In the genomic region with DNA sequence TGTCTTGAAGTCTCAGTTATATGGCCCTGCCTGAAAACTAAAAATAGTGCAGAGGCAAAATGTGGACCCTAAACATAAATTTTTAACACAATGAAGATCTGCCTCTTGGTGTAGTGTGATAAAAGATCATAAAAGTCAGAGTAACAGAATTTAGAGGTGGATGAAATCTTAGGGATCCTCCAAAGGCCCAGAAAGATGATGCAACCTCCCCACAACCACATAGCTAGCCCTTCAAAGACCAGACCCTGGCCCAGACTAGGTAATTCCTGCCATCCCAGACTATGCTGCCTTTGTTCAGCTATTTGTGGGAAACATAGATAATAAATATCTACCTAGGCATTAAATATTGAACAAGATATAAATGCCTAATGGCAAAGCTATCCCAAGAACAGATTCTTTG, we compare ENCODE assay signal across 13 cellular contexts. TPM values are rescaled to one million over a fixed set of nuclear protein-coding genes. Genes with fewer than 3 reads are reported as not detected.
DNase-seq lines count a peak whose midpoint lies in the region; ATAC-seq and TF ChIP-seq lines count a peak whose summit lies in the region.
"Had no signal": no experiment of that assay in that cellular context is flagged by ENCODE, and none has a peak within 500 bp of the region (broad histone marks: within the 10 kb centered on the region; RNA-seq: fewer than 3 reads in every experiment).

No MANE protein-coding gene starts in this region.

- ATAC-seq in left cardiac atrium (no peak), upper lobe of right lung (no peak), GM18517 (IDR thresholded peaks at IDR 0.05; ENCODE audit: unreplicated experiment) (no peak), HG03097 (IDR thresholded peaks at IDR 0.05; ENCODE audit: low FRiP score, unreplicated experiment) (no peak)
- no peak for ATAC-seq in activated CD8-positive, alpha-beta T cell treated with anti-CD3 and anti-CD28 coated beads for 36 hours
- ATAC-seq in naive thymus-derived CD4-positive, alpha-beta T cell, result no peak

- H3K4me1 ChIP-seq in right atrium auricular region, result peaks cover 0 to 95% of the 10 kb centered on the region in 2 donors
- peaks cover 40 to 69% of the 10 kb centered on the region in 2 donors for H3K4me1 ChIP-seq in naive thymus-derived CD4-positive, alpha-beta T cell (ENCODE audit: control insufficient read depth in 2 of 2, insufficient read depth in 2 of 2, low read length in 2 of 2)
- H3K4me1 ChIP-seq in upper lobe of right lung, result peaks cover 87% of the 10 kb centered on the region

- H3K27me3 Mint-ChIP-seq in activated CD8-positive, alpha-beta T cell treated with anti-CD3 and anti-CD28 coated beads for 36 hours, result no peaks in the 10 kb centered on the region
- H3K27me3 Mint-ChIP-seq in naive thymus-derived CD4-positive, alpha-beta T cell, result no peaks in the 10 kb centered on the region
- H3K27me3 Mint-ChIP-seq: brain had no signal

- H3K36me3 Mint-ChIP-seq in activated CD8-positive, alpha-beta T cell treated with anti-CD3 and anti-CD28 coated beads for 36 hours (ENCODE audit: low read depth), result peaks cover 5% of the 10 kb centered on the region
- H3K36me3 Mint-ChIP-seq in naive thymus-derived CD4-positive, alpha-beta T cell, result peaks cover 0 to 1% (median 0%) of the 10 kb centered on the region in 5 donors
- H3K36me3 Mint-ChIP-seq: brain had no signal

- H3K4me3 ChIP-seq in right atrium auricular region (no peak overlapping the region), upper lobe of right lung (no peak overlapping the region)
- no peak overlapping the region for H3K4me3 ChIP-seq in naive thymus-derived CD4-positive, alpha-beta T cell (ENCODE audit: low read length)

- peaks cover 76% of the 10 kb centered on the region for H3K4me1 Mint-ChIP-seq in activated CD8-positive, alpha-beta T cell treated with anti-CD3 and anti-CD28 coated beads for 36 hours (ENCODE audit: low read depth)
- H3K4me1 Mint-ChIP-seq in naive thymus-derived CD4-positive, alpha-beta T cell, result peaks cover 54 to 88% (median 79%) of the 10 kb centered on the region in 7 donors
- H3K4me1 Mint-ChIP-seq: brain had no signal

- no peak for TF ChIP-seq CTCF in right atrium auricular region (IDR thresholded peaks at IDR 0.05)
- no peak for TF ChIP-seq CTCF in activated CD8-positive, alpha-beta T cell treated with anti-CD3 and anti-CD28 coated beads for 36 hours (IDR thresholded peaks at IDR 0.05)
- no peak for TF ChIP-seq CTCF in upper lobe of right lung (IDR thresholded peaks at IDR 0.05)

- CTCF ChIA-PET in activated CD8-positive, alpha-beta T cell treated with anti-CD3 and anti-CD28 coated beads for 36 hours (lab: Charles Lee), result interaction anchor here (0.9 to 1.9 kb wide), 5 partner anchors 9 to 203 kb away, joined by 3 to 5 read pairs (median 4); no protein-coding TSS in a partner anchor
- CTCF ChIA-PET in naive thymus-derived CD4-positive, alpha-beta T cell (lab: Charles Lee), result interaction anchor here (1.3 to 2.0 kb wide), 3 partner anchors 9 to 11 kb away, joined by 3 to 6 read pairs (median 3); no protein-coding TSS in a partner anchor

- intact Hi-C loops in left cardiac atrium (cut with DNase I), result no loop called here
- intact Hi-C loops in activated CD8-positive, alpha-beta T cell treated with anti-CD3 and anti-CD28 coated beads for 36 hours (cut with micrococcal nuclease), result no loop called here
- intact Hi-C loops in naive thymus-derived CD4-positive, alpha-beta T cell (cut with micrococcal nuclease), result loop anchor here in 1 of 2 donors (2.0 to 5.0 kb wide), 2 partner anchors 14 to 142 kb away; a partner anchor contains a TSS
- intact Hi-C loops in upper lobe of right lung (cut with DNase I), result no loop called here

- no peaks in the 10 kb centered on the region for H3K36me3 ChIP-seq in right atrium auricular region
- no peaks in the 10 kb centered on the region for H3K36me3 ChIP-seq in naive thymus-derived CD4-positive, alpha-beta T cell (ENCODE audit: control insufficient read depth in 2 of 3, insufficient read depth in 3 of 3, low read length in 3 of 3)
- H3K36me3 ChIP-seq in upper lobe of right lung, result no peaks in the 10 kb centered on the region

- peak overlapping the region; percentile 48 for H3K4me3 Mint-ChIP-seq in activated CD8-positive, alpha-beta T cell treated with anti-CD3 and anti-CD28 coated beads for 36 hours
- peak overlapping the region; percentile 2 to 85 (median 68) for H3K4me3 Mint-ChIP-seq in naive thymus-derived CD4-positive, alpha-beta T cell
- H3K4me3 Mint-ChIP-seq: brain had no signal

- POLR2A ChIA-PET in activated CD8-positive, alpha-beta T cell treated with anti-CD3 and anti-CD28 coated beads for 36 hours (lab: Charles Lee), result interaction anchor here (1.4 to 3.0 kb wide), 2 partner anchors 9 to 22 kb away, joined by 3 to 9 read pairs; no protein-coding TSS in a partner anchor
- POLR2A ChIA-PET in naive thymus-derived CD4-positive, alpha-beta T cell (lab: Charles Lee), result interaction anchor here (0.9 to 6.0 kb wide), 5 partner anchors 9 to 18 kb away, joined by 3 to 61 read pairs (median 9); a partner anchor contains a TSS

- H3K27ac ChIP-seq in right atrium auricular region, result peak overlapping the region; percentile 65 to 73
- H3K27ac ChIP-seq in naive thymus-derived CD4-positive, alpha-beta T cell (ENCODE audit: low read depth, low read length), result peak overlapping the region; percentile 50
- peak overlapping the region; percentile 26 for H3K27ac ChIP-seq in upper lobe of right lung

- H3K9me3 Mint-ChIP-seq in activated CD8-positive, alpha-beta T cell treated with anti-CD3 and anti-CD28 coated beads for 36 hours, result no peaks in the 10 kb centered on the region
- no peaks in the 10 kb centered on the region for H3K9me3 Mint-ChIP-seq in naive thymus-derived CD4-positive, alpha-beta T cell
- H3K9me3 Mint-ChIP-seq: brain had no signal

- H3K9me3 ChIP-seq in right atrium auricular region, result no peaks in the 10 kb centered on the region
- no peaks in the 10 kb centered on the region for H3K9me3 ChIP-seq in naive thymus-derived CD4-positive, alpha-beta T cell (ENCODE audit: control insufficient read depth in 2 of 3, low read length in 3 of 3)
- no peaks in the 10 kb centered on the region for H3K9me3 ChIP-seq in upper lobe of right lung

- no peaks in the 10 kb centered on the region for H3K27me3 ChIP-seq in right atrium auricular region
- no peaks in the 10 kb centered on the region for H3K27me3 ChIP-seq in naive thymus-derived CD4-positive, alpha-beta T cell (ENCODE audit: control insufficient read depth in 2 of 2, insufficient read depth in 2 of 2, low read length in 2 of 2)
- no peaks in the 10 kb centered on the region for H3K27me3 ChIP-seq in upper lobe of right lung

- DNase-seq in right atrium auricular region (ENCODE audit: low spot score) (no peak), left cardiac atrium (no peak), upper lobe of right lung (no peak), HUDEP-2 (lab: John Stamatoyannopoulos, UW; ENCODE audit: unreplicated experiment in 76 of 76) (no peak)
- no peak for DNase-seq in activated CD8-positive, alpha-beta T cell treated with anti-CD3 and anti-CD28 coated beads for 36 hours
- DNase-seq in naive thymus-derived CD4-positive, alpha-beta T cell, result no peak
- DNase-seq: NCI-H2081, NCI-H69, occipital lobe, trophoblast cell had no signal

- H3K27ac Mint-ChIP-seq in activated CD8-positive, alpha-beta T cell treated with anti-CD3 and anti-CD28 coated beads for 36 hours, result peak overlapping the region; percentile 88
- H3K27ac Mint-ChIP-seq in naive thymus-derived CD4-positive, alpha-beta T cell, result peak overlapping the region; percentile 49 to 90 (median 81)

RNA-seq across cellular contexts. Expression of a gene that starts 15.3 kb away (rescaled TPM):
- total RNA-seq in right atrium auricular region, result 10 to 100 TPM; 74.1 to 76.7 TPM
- 10 to 100 TPM; 56.2 to 78.9 TPM for total RNA-seq in left cardiac atrium
- 10 to 100 TPM; 19.0 to 20.1 TPM for total RNA-seq in activated CD8-positive, alpha-beta T cell treated with anti-CD3 and anti-CD28 coated beads for 36 hours
- 10 to 100 TPM; 12.6 to 96.7 (median 23.3) TPM for total RNA-seq in naive thymus-derived CD4-positive, alpha-beta T cell
- polyA plus RNA-seq in naive thymus-derived CD4-positive, alpha-beta T cell, result 1 to 10 TPM; 2.3 to 3.5 TPM
- total RNA-seq in upper lobe of right lung, result 91.0 TPM
